Comparison of ENCODE assay signal across 8 cellular contexts in the genomic region with DNA sequence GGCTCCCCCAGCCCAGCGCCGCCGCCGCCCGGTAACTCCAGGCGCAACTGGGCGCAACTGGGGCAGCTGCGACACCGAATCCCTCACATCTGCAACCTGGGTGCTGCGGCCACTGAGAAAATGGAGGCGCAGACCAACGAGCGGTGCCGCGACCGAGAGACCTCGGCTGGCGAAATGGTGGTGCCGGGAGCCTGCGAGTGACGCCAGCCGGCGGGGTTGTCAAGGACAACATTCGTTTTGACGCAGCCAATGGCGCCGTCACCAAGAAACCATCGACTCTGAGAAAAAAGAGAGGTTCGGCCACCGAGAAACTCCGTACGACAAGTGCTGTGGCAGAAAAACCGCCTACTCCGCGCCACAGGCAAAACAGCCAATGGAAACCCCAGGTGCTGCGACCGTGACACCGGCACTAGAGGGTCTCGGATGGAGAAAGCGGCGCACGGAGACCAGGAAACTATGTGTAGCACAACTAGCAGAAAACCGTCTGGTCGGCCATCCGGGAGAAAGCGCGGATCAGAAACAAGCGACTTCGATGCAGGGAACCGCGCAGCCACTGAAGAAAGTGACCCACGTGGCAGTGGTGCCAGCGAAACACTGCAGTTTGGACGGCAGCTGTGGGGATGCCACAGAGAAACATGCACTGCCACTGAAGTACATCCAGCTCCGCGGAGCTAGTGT.
DNase-seq lines count a peak whose midpoint lies in the region; ATAC-seq, FAIRE-seq and TF ChIP-seq lines count a peak whose summit lies in the region.

No MANE protein-coding gene starts in this region.

- POLR2A ChIA-PET in PC-3 (lab: Charles Lee; ENCODE audit: unreplicated experiment) = interaction anchor here (1.7 kb wide), 1 partner anchor 58 kb away, joined by 4 read pairs; no protein-coding TSS in a partner anchor

- H3F3A ChIP-seq in PC-3 (ENCODE audit: low read length, unreplicated experiment) = peaks cover 10% of the 10 kb centered on the region

- CTCF ChIA-PET in PC-3 (lab: Charles Lee) = interaction anchor here (1.0 to 1.3 kb wide), 2 partner anchors 39 to 91 kb away, joined by 4 to 15 read pairs; no protein-coding TSS in a partner anchor

- FAIRE-seq in H54 (lab: Jason Lieb, UNC) = no peak

- no peaks in the 10 kb centered on the region for H3K9me2 ChIP-seq in PC-3 (replicated peaks; ENCODE audit: low read length)

- peak overlapping the region; percentile 64 for H3K4me3 ChIP-seq in PC-3 (ENCODE audit: low read length)

- peaks cover 11% of the 10 kb centered on the region for H3K79me2 ChIP-seq in PC-3 (ENCODE audit: low read length)

- intact Hi-C loops in PC-3 (cut with micrococcal nuclease) (loop anchor here (2.0 kb wide), 1 partner anchor 113 kb away; no protein-coding TSS in a partner anchor), head of caudate nucleus (cut with DNase I) (no loop called here)

- peaks cover 7% of the 10 kb centered on the region; the same call in 1 of the 2 replicates for H3K36me3 ChIP-seq in PC-3 (ENCODE audit: low read depth, low read length)

- DNase-seq in PC-3 = no peak
- peak; percentile 58 for DNase-seq in activated T-helper 9 cell treated with anti-CD3 and anti-CD28 coated beads, Interleukin-2, amount 50 U/mL, for 16 hours (ENCODE audit: low read depth)
- peak in 26 of 42 donors; percentile 6 to 49 (median 20) for DNase-seq in head of caudate nucleus
- DNase-seq in stimulated activated CD4-positive, alpha-beta T cell treated with anti-CD3 and anti-CD28 coated beads, Interleukin-1b, Interleukin-23, amount 100 ng/mL, for 24 hours (ENCODE audit: low read depth in 4 of 4, low spot score in 1 of 4) = peak; percentile 33 to 50 (median 49)
- DNase-seq in H54 (ENCODE audit: insufficient read length, low spot score) = no peak
- no peak for DNase-seq in cortex of kidney (lab: John Stamatoyannopoulos, UW)

- H3K9me3 ChIP-seq in PC-3 (ENCODE audit: low read length) = peaks cover 26% of the 10 kb centered on the region

- no peak for TF ChIP-seq CTCF in PC-3 (conservative IDR thresholded peaks at IDR 0.05; ENCODE audit: low read depth, low read length)

- no peaks in the 10 kb centered on the region for H3K27me3 ChIP-seq in PC-3 (ENCODE audit: low read length)

- peak overlapping the region; percentile 84 for H3K4me2 ChIP-seq in PC-3 (ENCODE audit: low read length)

- H4K20me1 ChIP-seq in PC-3 (ENCODE audit: low read length) = no peaks in the 10 kb centered on the region

- H3K9ac ChIP-seq in PC-3 (ENCODE audit: low read length) = peak overlapping the region; percentile 73

- BruUV-seq in PC-3 (replicated peaks; lab: Mats Ljungman, UMichigan) = TSS peak; percentile 56

- H3K4me1 ChIP-seq in PC-3 (ENCODE audit: insufficient read depth, low read length) = peaks cover 27% of the 10 kb centered on the region

- H3K27ac ChIP-seq in PC-3 (ENCODE audit: low read length) = peak overlapping the region; percentile 94

- peak; percentile 42 for ATAC-seq in GM18907 (IDR thresholded peaks at IDR 0.05; ENCODE audit: unreplicated experiment)
- ATAC-seq in HG03064 (IDR thresholded peaks at IDR 0.05; ENCODE audit: low read depth, unreplicated experiment) = peak; percentile 35
- ATAC-seq in PC-3 = no peak

- no peak for TF ChIP-seq POLR2A in H54 (IDR thresholded peaks at IDR 0.05; ENCODE audit: low read depth, low read length)

- peak overlapping the region; percentile 74 for H2AFZ ChIP-seq in PC-3 (ENCODE audit: low read length)

Comparison
In these comparisons a context has a peak if more than half of its experiments do, and no peak if none do; other contexts are left out.
1. DNase-seq: peak in activated T-helper 9 cell treated with anti-CD3 and anti-CD28 coated beads, Interleukin-2, amount 50 U/mL, for 16 hours (single experiment), head of caudate nucleus (26 of 42) and stimulated activated CD4-positive, alpha-beta T cell treated with anti-CD3 and anti-CD28 coated beads, Interleukin-1b, Interleukin-23, amount 100 ng/mL, for 24 hours (4 of 4); none in PC-3 (single experiment), H54 (single experiment) and cortex of kidney (single experiment).